ENCODE assay signal across 1 cellular context in the genomic region with DNA sequence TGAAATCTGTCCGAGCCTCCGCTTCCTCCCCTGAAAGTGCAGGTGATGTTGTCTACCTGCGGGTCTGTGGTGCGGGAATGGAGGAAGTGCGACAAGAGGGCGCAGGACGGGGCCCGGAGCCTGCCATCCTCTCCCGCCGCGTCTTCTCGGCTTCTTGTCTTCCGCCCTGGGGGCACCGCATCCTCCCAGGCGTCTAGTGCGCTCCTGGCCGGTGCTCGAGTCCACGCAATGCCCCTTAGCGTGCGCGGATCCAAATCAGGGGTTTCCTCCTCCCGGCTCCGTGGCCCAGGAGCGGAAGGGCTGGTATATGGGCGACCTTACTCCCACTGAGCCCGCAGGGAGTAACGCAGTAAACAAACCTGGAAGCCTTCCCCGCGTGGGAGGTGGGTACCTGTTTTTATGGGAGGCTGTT.
TF ChIP-seq lines count a peak whose summit lies in the region.

No MANE protein-coding gene starts in this region.

TF ChIP-seq in IMR-90, 13 proteins besides CTCF, POLR2A, EP300 and RAD21 (continued from another document):
- TF ChIP-seq ELK1 (IDR thresholded peaks at IDR 0.05; ENCODE audit: borderline replicate concordance, low read depth, low read length): no peak
- TF ChIP-seq NFE2L2 (IDR thresholded peaks at IDR 0.05; ENCODE audit: low read depth, low read length): no peak
- TF ChIP-seq RCOR1 (IDR thresholded peaks at IDR 0.05; ENCODE audit: insufficient replicate concordance, low read length): no peak
- TF ChIP-seq MAZ (IDR thresholded peaks at IDR 0.05; ENCODE audit: borderline replicate concordance, low read depth, low read length): no peak
- TF ChIP-seq, protein P1, sequence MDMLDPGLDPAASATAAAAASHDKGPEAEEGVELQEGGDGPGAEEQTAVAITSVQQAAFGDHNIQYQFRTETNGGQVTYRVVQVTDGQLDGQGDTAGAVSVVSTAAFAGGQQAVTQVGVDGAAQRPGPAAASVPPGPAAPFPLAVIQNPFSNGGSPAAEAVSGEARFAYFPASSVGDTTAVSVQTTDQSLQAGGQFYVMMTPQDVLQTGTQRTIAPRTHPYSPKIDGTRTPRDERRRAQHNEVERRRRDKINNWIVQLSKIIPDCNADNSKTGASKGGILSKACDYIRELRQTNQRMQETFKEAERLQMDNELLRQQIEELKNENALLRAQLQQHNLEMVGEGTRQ (IDR thresholded peaks at IDR 0.05; ENCODE audit: low read depth, low read length): no peak
- no peak for TF ChIP-seq MXI1 (IDR thresholded peaks at IDR 0.05; ENCODE audit: borderline replicate concordance, low read depth, low read length)
- TF ChIP-seq BHLHE40 (IDR thresholded peaks at IDR 0.05; ENCODE audit: low read depth, low read length): no peak
- TF ChIP-seq RFX5 (IDR thresholded peaks at IDR 0.05; ENCODE audit: low read depth, low read length): no peak
